9 cellular contexts compared by ENCODE assay signal in the genomic region with DNA sequence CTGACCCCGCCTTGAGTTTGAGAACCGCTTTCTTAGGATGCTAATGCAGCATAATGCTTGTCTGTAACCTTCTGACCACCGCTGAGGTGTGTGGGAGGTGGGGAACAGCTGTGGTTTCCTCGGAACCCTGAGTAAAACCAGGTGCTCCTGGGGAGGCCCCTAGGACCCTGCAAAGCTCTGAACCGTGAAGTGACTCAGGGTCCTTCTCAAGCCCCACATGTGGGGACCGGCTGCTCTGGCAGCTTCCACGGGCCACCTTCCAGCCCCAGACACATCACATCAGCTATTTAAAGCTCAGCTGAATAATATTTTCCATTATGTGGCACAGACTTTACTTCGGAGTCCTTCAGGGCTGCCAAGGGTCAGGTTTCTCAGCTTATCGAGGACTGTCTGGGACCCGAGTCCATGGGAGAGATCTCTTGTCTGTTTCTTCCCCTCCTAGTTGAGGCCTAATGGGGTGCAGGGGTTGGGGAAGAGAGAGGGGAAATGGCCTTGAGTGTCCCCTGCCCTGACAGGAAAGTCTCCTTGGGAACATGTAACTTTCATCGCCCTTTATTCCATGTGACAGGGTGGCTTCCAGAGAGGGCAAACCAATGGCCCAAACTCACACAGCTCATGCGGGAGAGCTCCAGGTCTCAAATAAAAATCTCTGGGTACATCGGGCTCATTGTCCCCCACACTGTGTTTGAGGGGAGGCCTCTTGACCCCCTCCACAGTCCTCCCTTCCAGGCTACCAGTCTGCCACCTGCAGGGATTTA.
A peak's percentile ranks its signal among the peaks of the same experiment; 100 is the strongest.
DNase-seq lines count a peak whose midpoint lies in the region; ATAC-seq and TF ChIP-seq lines count a peak whose summit lies in the region.
"Had no signal": no experiment of that assay in that cellular context is flagged by ENCODE, and none has a peak within 500 bp of the region (broad histone marks: within the 10 kb centered on the region; RNA-seq: fewer than 3 reads in every experiment).

No MANE protein-coding gene starts in this region.

- no peak for TF ChIP-seq CTCF in AG10803 (conservative IDR thresholded peaks at IDR 0.05; ENCODE audit: low read length)

- ATAC-seq in GM19043 (IDR thresholded peaks at IDR 0.05; ENCODE audit: low read depth, unreplicated experiment) (peak; percentile 67), HG02884 (IDR thresholded peaks at IDR 0.05; ENCODE audit: unreplicated experiment) (peak; percentile 86), esophagus mucosa (peak; percentile 10), GM19324 (IDR thresholded peaks at IDR 0.05; ENCODE audit: low FRiP score, unreplicated experiment) (no peak)

- DNase-seq in AG10803 (ENCODE audit: low read depth) (peak; percentile 5), NCI-H1694 treated with DMSO at 0.1 percent for 48 hours (lab: John Stamatoyannopoulos, UW) (no peak), SK-N-DZ (ENCODE audit: low spot score) (no peak), NCI-H526 (lab: John Stamatoyannopoulos, UW) (no peak)

- no peak overlapping the region for H3K4me3 ChIP-seq in AG10803 (ENCODE audit: low read length)
- H3K4me3 ChIP-seq: pancreas had no signal
